1 cellular context compared by ENCODE assay signal in genomic region chr1:23529146-23530088, GRCh38.
TF ChIP-seq lines count a peak whose summit lies in the region.

No MANE protein-coding gene starts in this region.

TF ChIP-seq in K562, 482 proteins besides CTCF, POLR2A, EP300 and RAD21 (continued from another document):
- TF ChIP-seq E4F1 (CRISPR knock-in tag; IDR thresholded peaks at IDR 0.05; ENCODE audit: borderline replicate concordance) (no peak), ZFX (CRISPR knock-in tag; IDR thresholded peaks at IDR 0.05) (0 out of 2 replicates have a peak, but pooled peaks have one; percentile 21), TARDBP (IDR thresholded peaks at IDR 0.05) (no peak), ETV5 (CRISPR knock-in tag; IDR thresholded peaks at IDR 0.05; ENCODE audit: low read depth) (no peak), ZNF24 (IDR thresholded peaks at IDR 0.05) (peak; percentile 29; the same call in 1 of the 2 replicates), ARID2 (IDR thresholded peaks at IDR 0.05) (0 out of 2 replicates have a peak, but pooled peaks have one; percentile 35), NR3C1 (CRISPR knock-in tag; IDR thresholded peaks at IDR 0.05) (no peak), NCOR1 (IDR thresholded peaks at IDR 0.05) (peak; percentile 71), HDGF (IDR thresholded peaks at IDR 0.05) (0 out of 2 replicates have a peak, but pooled peaks have one; percentile 40), PML (IDR thresholded peaks at IDR 0.05; ENCODE audit: low read length) (0 out of 2 replicates have a peak, but pooled peaks have one; percentile 31), ZNF263 (CRISPR knock-in tag; IDR thresholded peaks at IDR 0.05; ENCODE audit: borderline replicate concordance) (no peak), DMBX1 (CRISPR knock-in tag; IDR thresholded peaks at IDR 0.05; ENCODE audit: borderline replicate concordance) (no peak), TAL1 (IDR thresholded peaks at IDR 0.05) (peak; percentile 58; the same call in 1 of the 2 replicates), ZKSCAN3 (CRISPR knock-in tag; IDR thresholded peaks at IDR 0.05) (no peak; the same call in 1 of the 2 replicates), SNRNP70 (optimal IDR thresholded peaks at IDR 0.05; ENCODE audit: low read depth, low read length) (peak; percentile 50), IRF9 (tag; IDR thresholded peaks at IDR 0.05) (no peak), GTF2A2 (tag; IDR thresholded peaks at IDR 0.05) (no peak), CBFA2T2 (conservative IDR thresholded peaks at IDR 0.05) (peak; percentile 61), HDAC1 (IDR thresholded peaks at IDR 0.05) (peak in 1 of 2 experiments; percentile 19; a peak in 1 of 4 replicates), ADNP (tag; IDR thresholded peaks at IDR 0.05) (peak; percentile 86), ASH1L (IDR thresholded peaks at IDR 0.05; ENCODE audit: borderline replicate concordance, low read depth, partially characterized antibody) (no peak), TFAP4 (CRISPR knock-in tag; IDR thresholded peaks at IDR 0.05; ENCODE audit: borderline replicate concordance) (peak; percentile 52; the same call in 1 of the 2 replicates), MTA2 (IDR thresholded peaks at IDR 0.05; ENCODE audit: low read depth) (no peak), HMGXB4 (CRISPR knock-in tag; IDR thresholded peaks at IDR 0.05) (peak; percentile 57; the same call in 1 of the 2 replicates), LCOR (CRISPR knock-in tag; IDR thresholded peaks at IDR 0.05) (0 out of 2 replicates have a peak, but pooled peaks have one; percentile 37), KDM1A (IDR thresholded peaks at IDR 0.05) (peak; percentile 42 to 57; a peak in 3 of 4 replicates), RBM25 (IDR thresholded peaks at IDR 0.05; ENCODE audit: low read depth, low read length, severe bottlenecking) (peak; percentile 41), TCF3 (CRISPR knock-in tag; IDR thresholded peaks at IDR 0.05) (peak; percentile 56), SMARCA5 (IDR thresholded peaks at IDR 0.05) (0 out of 2 replicates have a peak, but pooled peaks have one; percentile 60), TEAD1 (CRISPR knock-in tag; IDR thresholded peaks at IDR 0.05) (peak in 1 of 2 experiments; percentile 8; a peak in 1 of 4 replicates), ZNF592 (IDR thresholded peaks at IDR 0.05) (peak; percentile 17; the same call in 1 of the 2 replicates), ARID1B (IDR thresholded peaks at IDR 0.05) (peak; percentile 60), OTX1 (CRISPR knock-in tag; IDR thresholded peaks at IDR 0.05) (no peak), DNMT1 (IDR thresholded peaks at IDR 0.05) (0 out of 2 replicates have a peak, but pooled peaks have one; percentile 20), U2AF2 (optimal IDR thresholded peaks at IDR 0.05; ENCODE audit: low read depth, low read length) (no peak), ZFP36 (IDR thresholded peaks at IDR 0.05; ENCODE audit: low read depth, low read length, partially characterized antibody) (peak; percentile 43), BCOR (IDR thresholded peaks at IDR 0.05) (peak; percentile 95), THRAP3 (IDR thresholded peaks at IDR 0.05; ENCODE audit: borderline replicate concordance) (0 out of 2 replicates have a peak, but pooled peaks have one; percentile 28), NFIC (IDR thresholded peaks at IDR 0.05) (peak; percentile 58), PURB (CRISPR knock-in tag; IDR thresholded peaks at IDR 0.05; ENCODE audit: low read depth) (no peak), MCM2 (IDR thresholded peaks at IDR 0.05; ENCODE audit: low read depth) (no peak), MAZ (CRISPR knock-in tag; conservative IDR thresholded peaks at IDR 0.05 in 1 of 2, IDR thresholded peaks at IDR 0.05 in 1 of 2) (0 out of 4 replicates have a peak, but pooled peaks of 1 of the 2 experiments have one; percentile 15), ZBTB40 (IDR thresholded peaks at IDR 0.05) (no peak), ZBTB40 (CRISPR knock-in tag; IDR thresholded peaks at IDR 0.05) (no peak), CBFA2T3 (IDR thresholded peaks at IDR 0.05) (peak; percentile 83), TEAD4 (IDR thresholded peaks at IDR 0.05; ENCODE audit: low read length) (peak; percentile 38; the same call in 1 of the 2 replicates), TEAD4 (CRISPR knock-in tag; IDR thresholded peaks at IDR 0.05; ENCODE audit: borderline replicate concordance) (no peak), MECOM (CRISPR knock-in tag; IDR thresholded peaks at IDR 0.05) (no peak), BHLHE40 (IDR thresholded peaks at IDR 0.05; ENCODE audit: low read length) (0 out of 2 replicates have a peak, but pooled peaks have one; percentile 7)
